In the genomic region with DNA sequence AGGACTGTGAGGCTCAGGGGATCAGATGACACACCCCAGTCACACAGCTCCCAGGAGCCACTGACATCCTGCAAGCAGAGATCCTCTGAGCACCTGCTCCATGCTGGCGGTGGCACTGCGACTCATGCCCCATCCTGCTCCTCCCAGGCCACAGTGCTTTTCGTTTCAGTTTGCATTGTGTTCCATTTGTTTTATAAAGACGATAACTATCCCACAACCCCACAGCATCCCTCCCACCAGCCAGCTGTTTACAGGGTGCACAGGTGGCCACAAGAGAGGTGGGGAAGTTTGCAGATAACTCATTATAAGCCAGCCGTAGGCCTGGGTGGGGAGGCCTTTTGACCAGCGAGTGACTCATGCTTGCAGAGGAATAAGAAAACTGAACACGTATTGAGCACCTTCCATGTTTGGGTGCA, we compare ENCODE assay signal across 14 cellular contexts. TPM values are rescaled to one million over a fixed set of nuclear protein-coding genes. Genes with fewer than 3 reads are reported as not detected.
DNase-seq lines count a peak whose midpoint lies in the region; ATAC-seq and TF ChIP-seq lines count a peak whose summit lies in the region.
"Had no signal": no experiment of that assay in that cellular context is flagged by ENCODE, and none has a peak within 500 bp of the region (broad histone marks: within the 10 kb centered on the region; RNA-seq: fewer than 3 reads in every experiment).

No MANE protein-coding gene starts in this region.

- H3K4me1 ChIP-seq in stomach smooth muscle (ENCODE audit: control insufficient read depth, insufficient read depth, low read length) (peaks cover 31% of the 10 kb centered on the region), ovary (ENCODE audit: insufficient read depth) (peaks cover 20% of the 10 kb centered on the region)

- no peaks in the 10 kb centered on the region for H3K27me3 ChIP-seq in stomach smooth muscle (ENCODE audit: control insufficient read depth in 1 of 2, insufficient read depth in 2 of 2, low read length in 2 of 2)
- no peaks in the 10 kb centered on the region for H3K27me3 ChIP-seq in ovary
- H3K27me3 ChIP-seq: cardiac muscle cell, thyroid gland had no signal

- TF ChIP-seq EP300 in ovary (IDR thresholded peaks at IDR 0.05), result no peak

- H3K9me3 ChIP-seq in stomach smooth muscle (ENCODE audit: control insufficient read depth in 2 of 2, low read length in 2 of 2) (no peaks in the 10 kb centered on the region), ovary (no peaks in the 10 kb centered on the region)
- H3K9me3 ChIP-seq: thyroid gland had no signal

- ATAC-seq in Right ventricle myocardium inferior (peak; percentile 8), esophagus mucosa (peak; percentile 90), HG02759 (IDR thresholded peaks at IDR 0.05; ENCODE audit: unreplicated experiment) (no peak)

- no peak overlapping the region for H3K9ac ChIP-seq in stomach smooth muscle (ENCODE audit: low read length in 2 of 2)

- H3K4me3 ChIP-seq in stomach smooth muscle (ENCODE audit: low read length in 2 of 2) (no peak overlapping the region), ovary (no peak overlapping the region)
- H3K4me3 ChIP-seq: cardiac muscle cell, thyroid gland had no signal

- TF ChIP-seq CTCF in ovary (IDR thresholded peaks at IDR 0.05), result no peak

- intact Hi-C loops in Right ventricle myocardium inferior (cut with DNase I) (loop anchor here (10.0 kb wide), 1 partner anchor 48 kb away; a partner anchor contains a TSS), cardiac septum (cut with DNase I) (loop anchor here (1.0 kb wide), 1 partner anchor 29 kb away; no protein-coding TSS in a partner anchor), ovary (cut with DNase I) (no loop called here)

- no peak for TF ChIP-seq POLR2A in ovary (IDR thresholded peaks at IDR 0.05)

- H3K27ac ChIP-seq in stomach smooth muscle (ENCODE audit: low read length) (peak overlapping the region; percentile 46), ovary (peak overlapping the region in 1 of 2 donors; percentile 19)
- H3K27ac ChIP-seq: C4-2B, cardiac muscle cell had no signal

- DNase-seq in Right ventricle myocardium inferior (ENCODE audit: missing footprints) (no peak), cardiac septum (ENCODE audit: low spot score) (no peak), NCI-H226 (peak; percentile 58), NCI-H524 (lab: John Stamatoyannopoulos, UW) (no peak), ovary (no peak)
- DNase-seq: foreskin melanocyte; NK-92 treated with Interleukin-12 subunit alpha and Interleukin-12 subunit beta, amount 100 ng/mL, for 24 hours had no signal

- 57 to 65% (median 58%) methylated on average over 7 of the region's 7 CpGs for WGBS in ovary, 3 donors

- H3K36me3 ChIP-seq in stomach smooth muscle (ENCODE audit: control insufficient read depth in 2 of 2, insufficient read depth in 2 of 2, low read length in 2 of 2) (no peaks in the 10 kb centered on the region), ovary (no peaks in the 10 kb centered on the region)
- H3K36me3 ChIP-seq: cardiac muscle cell, thyroid gland had no signal

RNA-seq across cellular contexts. Expression of a gene that starts 28.2 kb away (rescaled TPM):
- total RNA-seq in Right ventricle myocardium inferior (not detected), cardiac septum (not detected), esophagus mucosa (0.32 TPM), ovary (1 to 10 TPM in 2 of 7 donors, under 1 TPM in 5; 0.45 to 2.5 (median 0.83) TPM)
- polyA plus RNA-seq in ovary, result 1 to 10 TPM; 1.0 to 1.1 TPM
- total RNA-seq: cardiac muscle cell, mesothelial cell of epicardium had no signal
- polyA plus RNA-seq: cardiac muscle cell had no signal

RNA-seq across cellular contexts. Expression of a gene that starts 48.1 kb away (rescaled TPM):
- 8.5 TPM for total RNA-seq in Right ventricle myocardium inferior
- total RNA-seq in cardiac septum, result 13.3 TPM
- 19.9 TPM for total RNA-seq in esophagus mucosa
- 10 to 100 TPM in 4 of 7 donors, 1 to 10 TPM in 3; 4.5 to 11.5 (median 10.1) TPM for total RNA-seq in ovary
- polyA plus RNA-seq in ovary, result 1 to 10 TPM; 1.1 to 2.1 TPM

Comparison
In these comparisons a context has a peak if more than half of its experiments do, and no peak if none do; other contexts are left out.
1. intact Hi-C loops: an anchor here in Right ventricle myocardium inferior (10.0 kb wide) and cardiac septum (1.0 kb wide); none called in ovary.